7 cellular contexts compared by ENCODE assay signal in the genomic region with DNA sequence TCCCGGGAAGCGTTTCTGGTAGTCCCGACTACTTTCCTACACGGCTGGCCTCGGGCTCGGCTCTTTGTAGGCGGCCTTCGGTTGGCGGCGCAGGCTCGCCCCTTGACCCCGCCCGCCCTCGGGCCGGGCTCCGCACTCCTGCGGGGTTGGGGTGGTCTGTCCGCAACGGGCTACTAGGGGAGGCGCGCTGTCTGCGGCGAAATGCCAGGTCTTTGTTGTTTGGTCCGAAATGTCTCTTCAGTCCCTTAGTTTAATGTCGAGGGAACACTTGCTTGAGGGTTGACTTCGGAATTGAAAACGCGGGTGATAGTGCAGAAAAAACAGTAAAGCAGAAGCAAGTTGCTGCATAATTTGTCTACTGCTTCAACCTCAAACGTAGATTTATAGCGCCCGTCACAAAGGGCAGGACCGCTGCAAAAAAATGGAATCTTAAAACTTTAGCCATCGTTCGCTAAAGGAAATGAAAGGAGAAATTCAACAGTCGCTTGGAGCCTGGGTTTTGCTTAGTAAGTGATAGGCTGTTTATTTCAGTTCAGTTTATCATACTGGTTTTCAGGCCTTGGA. TPM values are rescaled to one million over a fixed set of nuclear protein-coding genes. Genes with fewer than 3 reads are reported as not detected.
DNase-seq lines count a peak whose midpoint lies in the region; ATAC-seq and TF ChIP-seq lines count a peak whose summit lies in the region.

No MANE protein-coding gene starts in this region.

- H3K27me3 ChIP-seq in H9 (ENCODE audit: insufficient read depth, low read length) (no peaks in the 10 kb centered on the region; the same call in 1 of the 2 replicates), thoracic aorta (replicated peaks; ENCODE audit: insufficient read depth) (no peaks in the 10 kb centered on the region)

- no CpG with 5 or more reads among the region's 35 CpGs for WGBS in H9 (ENCODE audit: extremely low coverage, insufficient read length, low lambda C conversion rate)

- H4K20me1 ChIP-seq in H9 (ENCODE audit: control insufficient read depth, insufficient read depth, insufficient read length): no peaks in the 10 kb centered on the region

- TF ChIP-seq CTCF in H9 (conservative IDR thresholded peaks at IDR 0.05) (no peak), astrocyte of the spinal cord (IDR thresholded peaks at IDR 0.05; ENCODE audit: low read depth, low read length) (no peak), thoracic aorta (IDR thresholded peaks at IDR 0.05) (no peak)

- no peak overlapping the region for H2BK20ac ChIP-seq in H9 (ENCODE audit: low read depth, low read length, poor library complexity, severe bottlenecking)

- H3T11ph ChIP-seq in H9 (ENCODE audit: low read length): no peak overlapping the region

- in situ Hi-C loops in astrocyte of the spinal cord (cut with HindIII; ENCODE audit: low sequenced_read_pairs): no loop called here

- no peak overlapping the region for H3K4ac ChIP-seq in H9 (ENCODE audit: low read depth, low read length)

- intact Hi-C loops in left colon (cut with DNase I, micrococcal nuclease): no loop called here

- H3K4me3 Mint-ChIP-seq in H9: peak overlapping the region; percentile 83 to 97

- peaks cover 16 to 22% (median 20%) of the 10 kb centered on the region in 3 experiments for H3K36me3 Mint-ChIP-seq in H9 (ENCODE audit: insufficient read depth in 1 of 3, low read depth in 3 of 3)

- H3K9me3 Mint-ChIP-seq in H9: no peaks in the 10 kb centered on the region

- H3K4me1 Mint-ChIP-seq in H9: peaks cover 18 to 20% of the 10 kb centered on the region in 2 experiments

- no peaks in the 10 kb centered on the region for H3K4me1 ChIP-seq in H9 (ENCODE audit: insufficient read depth, low read length)
- peaks cover 39 to 56% of the 10 kb centered on the region in 2 donors for H3K4me1 ChIP-seq in thoracic aorta (ENCODE audit: control insufficient read depth in 1 of 2, low read depth in 2 of 2)

- H3K27ac Mint-ChIP-seq in H9: peak overlapping the region; percentile 94 to 98 (median 97)

- no peaks in the 10 kb centered on the region for H3K9me3 ChIP-seq in H9 (ENCODE audit: control insufficient read depth, low read depth, low read length)
- H3K9me3 ChIP-seq in thoracic aorta: no peaks in the 10 kb centered on the region

- no peak overlapping the region for H2BK15ac ChIP-seq in H9 (ENCODE audit: low read depth, low read length)

- no peak overlapping the region for H2BK12ac ChIP-seq in H9 (ENCODE audit: insufficient read length, low read depth, low read length)

- H2AFZ ChIP-seq in H9 (ENCODE audit: low read length): peak overlapping the region; percentile 95

- H3K27ac ChIP-seq in H9 (ENCODE audit: insufficient read length, low read depth, low read length): peak overlapping the region; percentile 65
- peak overlapping the region; percentile 88 to 92 for H3K27ac ChIP-seq in thoracic aorta

- ATAC-seq in GM18508 (IDR thresholded peaks at IDR 0.05; ENCODE audit: insufficient read depth, unreplicated experiment): peak; percentile 33
- peak; percentile 58 for ATAC-seq in left colon
- ATAC-seq in thoracic aorta (ENCODE audit: insufficient number of reproducible peaks, low FRiP score, low read depth): no peak

- H3K14ac ChIP-seq in H9 (ENCODE audit: insufficient read depth, low read length): peak overlapping the region; percentile 65; the same call in 1 of the 2 replicates

- DNase-seq in H9: no peak
- DNase-seq in LoVo (ENCODE audit: low spot score): peak; percentile 42
- no peak for DNase-seq in astrocyte of the spinal cord (ENCODE audit: low read depth, low spot score)
- DNase-seq in left colon: no peak
- no peak for DNase-seq in thoracic aorta (ENCODE audit: low spot score)
- no peak for DNase-seq in DMS114 treated with DMSO at 0.1 percent for 48 hours (lab: John Stamatoyannopoulos, UW; ENCODE audit: unreplicated experiment)

- H2BK120ac ChIP-seq in H9 (ENCODE audit: low read depth, low read length, poor library complexity, severe bottlenecking): no peak overlapping the region

- peak overlapping the region; percentile 91 for H3K9ac ChIP-seq in H9 (ENCODE audit: extremely low read depth, insufficient read length, low read length)

- no peak overlapping the region for H3K23ac ChIP-seq in H9 (ENCODE audit: insufficient read length, low read depth, low read length)

- peaks cover 4% of the 10 kb centered on the region for H3K23me2 ChIP-seq in H9 (ENCODE audit: insufficient read length, low read depth, low read length, poor library complexity, severe bottlenecking)

- no peaks in the 10 kb centered on the region for H3K27me3 Mint-ChIP-seq in H9 (ENCODE audit: low read depth)

- H3K56ac ChIP-seq in H9 (ENCODE audit: insufficient read length, low read depth, low read length): no peak overlapping the region

- H3K79me1 ChIP-seq in H9 (ENCODE audit: insufficient read depth, low read depth, low read length, poor library complexity, severe bottlenecking): no peaks in the 10 kb centered on the region

- peak overlapping the region; percentile 85 for H3K4me2 ChIP-seq in H9 (ENCODE audit: insufficient read depth, insufficient read length, low read length)

- H4K8ac ChIP-seq in H9 (replicated peaks; ENCODE audit: insufficient read length, low read depth, low read length): no peak overlapping the region

- no peak overlapping the region for H4K91ac ChIP-seq in H9 (ENCODE audit: insufficient read length, low read depth, low read length)

- peak overlapping the region; percentile 41 for H3K18ac ChIP-seq in H9 (ENCODE audit: insufficient read length, low read depth, low read length)

- no peak overlapping the region for H4K5ac ChIP-seq in H9 (ENCODE audit: insufficient read length, low read depth, low read length)

- no peaks in the 10 kb centered on the region for H3K36me3 ChIP-seq in thoracic aorta

- peak overlapping the region; percentile 88 for H3K4me3 ChIP-seq in astrocyte of the spinal cord (ENCODE audit: low read depth, low read length)
- peak overlapping the region; percentile 98 for H3K4me3 ChIP-seq in thoracic aorta

- H3K79me2 ChIP-seq in H9 (ENCODE audit: insufficient read depth, low read length): peaks cover 2% of the 10 kb centered on the region; the same call in 1 of the 2 replicates

- no peak overlapping the region for H2BK5ac ChIP-seq in H9 (ENCODE audit: insufficient read length, low read length)

- H2AK5ac ChIP-seq in H9 (ENCODE audit: insufficient read length, low read length): no peak overlapping the region

RNA-seq across cellular contexts. Expression of gene JKAMP, which starts 0.4 kb away (rescaled TPM):
- 32.5 and 33.8 TPM in 2 replicates for total RNA-seq in H9 (2021)
- 10 to 100 TPM; 33.6 to 40.8 TPM for total RNA-seq in left colon
- 10 to 100 TPM; 57.4 to 75.1 TPM for total RNA-seq in thoracic aorta

RNA-seq across cellular contexts. Expression of gene L3HYPDH, which starts 0.5 kb away (rescaled TPM):
- total RNA-seq in H9 (2021) (13.5 and 15.7 TPM in 2 replicates), left colon (10 to 100 TPM; 13.6 to 16.9 TPM), thoracic aorta (10 to 100 TPM; 69.0 to 74.9 TPM)

RNA-seq across cellular contexts. Expression of gene GPR135, which starts 19.5 kb away (rescaled TPM):
- 1.8 and 1.9 TPM in 2 replicates for total RNA-seq in H9 (2021)
- total RNA-seq in left colon: 1 to 10 TPM; 1.5 to 2.0 TPM
- total RNA-seq in thoracic aorta: 10 to 100 TPM; 13.8 to 20.3 TPM
